Comparison of ENCODE assay signal across 9 cellular contexts in the genomic region with DNA sequence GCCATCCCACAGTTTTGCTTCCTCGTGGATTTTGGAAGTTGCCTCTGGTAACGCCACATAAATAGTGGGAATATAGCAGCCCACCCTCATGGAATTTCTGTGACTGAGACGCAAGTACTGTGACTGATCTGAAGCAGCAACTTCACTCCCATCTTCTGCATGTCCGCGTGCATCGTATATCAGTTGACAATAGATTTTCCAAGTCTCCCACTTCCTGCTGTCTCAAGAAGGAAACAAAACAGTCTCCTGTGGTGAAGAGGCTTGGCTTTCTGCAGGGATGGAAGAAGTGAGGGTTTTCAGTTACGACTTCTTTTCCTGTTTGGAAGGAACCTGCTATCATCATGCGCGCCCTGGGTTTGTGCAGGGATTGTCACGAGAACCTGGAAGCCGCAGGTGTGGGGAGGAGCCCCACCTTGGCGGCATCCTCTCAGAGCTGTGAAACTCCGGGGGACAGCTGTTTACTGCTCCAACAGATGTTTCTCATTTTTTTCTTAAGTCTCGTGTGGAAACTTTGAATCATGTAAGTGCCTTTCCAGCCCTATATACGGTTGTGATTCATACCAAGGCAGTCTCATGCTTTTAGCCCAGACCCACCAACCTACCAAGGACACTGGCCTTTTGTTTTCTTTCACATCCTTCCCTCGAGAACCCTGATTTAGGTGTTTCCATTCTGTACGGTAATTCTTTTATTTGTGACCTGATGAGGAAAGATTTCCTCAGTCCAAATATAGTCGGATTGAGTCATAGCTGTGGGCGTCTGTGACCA. TPM values are rescaled to one million over a fixed set of nuclear protein-coding genes. Genes with fewer than 3 reads are reported as not detected.
A peak's percentile ranks its signal among the peaks of the same experiment; 100 is the strongest.
DNase-seq lines count a peak whose midpoint lies in the region; ATAC-seq lines count a peak whose summit lies in the region.
"Had no signal": no experiment of that assay in that cellular context is flagged by ENCODE, and none has a peak within 500 bp of the region (broad histone marks: within the 10 kb centered on the region; RNA-seq: fewer than 3 reads in every experiment).

No MANE protein-coding gene starts in this region.

- H3K9me3 Mint-ChIP-seq in activated naive CD8-positive, alpha-beta T cell treated with anti-CD3 and anti-CD28 coated beads for 36 hours = peaks cover 2% of the 10 kb centered on the region

- H3K27ac ChIP-seq in muscle layer of duodenum (ENCODE audit: low read length) = peak overlapping the region; percentile 12

- peaks cover 0 to 3% of the 10 kb centered on the region in 2 donors for H3K36me3 ChIP-seq in muscle layer of duodenum (ENCODE audit: control insufficient read depth in 1 of 2, insufficient read depth in 2 of 2, low read length in 2 of 2)

- ATAC-seq in GM21825 (IDR thresholded peaks at IDR 0.05; ENCODE audit: unreplicated experiment) (no peak), HG03135 (IDR thresholded peaks at IDR 0.05; ENCODE audit: unreplicated experiment) (no peak)

- peaks cover 17% of the 10 kb centered on the region for H3K36me3 Mint-ChIP-seq in activated naive CD8-positive, alpha-beta T cell treated with anti-CD3 and anti-CD28 coated beads for 36 hours

- H3K9me3 ChIP-seq in muscle layer of duodenum (ENCODE audit: control insufficient read depth in 1 of 2, low read length in 2 of 2) = peaks cover 0 to 3% of the 10 kb centered on the region in 2 donors

- DNase-seq in AG08395 (ENCODE audit: low spot score) = peak; percentile 74
- DNase-seq in MV-4-11 (lab: John Stamatoyannopoulos, UW) = peak; percentile 54
- peak; percentile 63 for DNase-seq in activated naive CD8-positive, alpha-beta T cell treated with anti-CD3 and anti-CD28 coated beads for 36 hours
- DNase-seq in activated CD4-positive, CD25-positive, alpha-beta regulatory T cell treated with anti-CD3 and anti-CD28 coated beads, Interleukin-2, amount 50 U/mL, for 72 hours = no peak
- no peak for DNase-seq in NCI-H2171 (lab: John Stamatoyannopoulos, UW)
- DNase-seq: DMS79 treated with DMSO at 0.1 percent for 48 hours had no signal

- H3K4me1 ChIP-seq in muscle layer of duodenum (ENCODE audit: control insufficient read depth in 1 of 2, insufficient read depth in 2 of 2, low read length in 2 of 2) = peaks cover 0 to 8% of the 10 kb centered on the region in 2 donors

- no peaks in the 10 kb centered on the region for H3K27me3 Mint-ChIP-seq in activated naive CD8-positive, alpha-beta T cell treated with anti-CD3 and anti-CD28 coated beads for 36 hours

- no peak overlapping the region for H3K4me3 Mint-ChIP-seq in activated naive CD8-positive, alpha-beta T cell treated with anti-CD3 and anti-CD28 coated beads for 36 hours

- peaks cover 29% of the 10 kb centered on the region for H3K4me1 Mint-ChIP-seq in activated naive CD8-positive, alpha-beta T cell treated with anti-CD3 and anti-CD28 coated beads for 36 hours

- H3K27me3 ChIP-seq in muscle layer of duodenum (ENCODE audit: low read depth, low read length) = no peaks in the 10 kb centered on the region

- H3K27ac Mint-ChIP-seq in activated naive CD8-positive, alpha-beta T cell treated with anti-CD3 and anti-CD28 coated beads for 36 hours = peak overlapping the region; percentile 80

- no peak overlapping the region for H3K4me3 ChIP-seq in muscle layer of duodenum (ENCODE audit: low read depth in 1 of 2, low read length in 2 of 2)

RNA-seq across cellular contexts. Expression of a gene that starts 57.5 kb away (rescaled TPM):
- total RNA-seq in activated naive CD8-positive, alpha-beta T cell treated with anti-CD3 and anti-CD28 coated beads for 36 hours = 1 to 10 TPM; 8.7 to 8.9 TPM

Comparison
In these comparisons a context has a peak if more than half of its experiments do, and no peak if none do; other contexts are left out.
1. DNase-seq: peak in AG08395 (single experiment), MV-4-11 (single experiment) and activated naive CD8-positive, alpha-beta T cell treated with anti-CD3 and anti-CD28 coated beads for 36 hours (single experiment); none in activated CD4-positive, CD25-positive, alpha-beta regulatory T cell treated with anti-CD3 and anti-CD28 coated beads, Interleukin-2, amount 50 U/mL, for 72 hours (single experiment) and NCI-H2171 (single experiment).